In the genomic region with DNA sequence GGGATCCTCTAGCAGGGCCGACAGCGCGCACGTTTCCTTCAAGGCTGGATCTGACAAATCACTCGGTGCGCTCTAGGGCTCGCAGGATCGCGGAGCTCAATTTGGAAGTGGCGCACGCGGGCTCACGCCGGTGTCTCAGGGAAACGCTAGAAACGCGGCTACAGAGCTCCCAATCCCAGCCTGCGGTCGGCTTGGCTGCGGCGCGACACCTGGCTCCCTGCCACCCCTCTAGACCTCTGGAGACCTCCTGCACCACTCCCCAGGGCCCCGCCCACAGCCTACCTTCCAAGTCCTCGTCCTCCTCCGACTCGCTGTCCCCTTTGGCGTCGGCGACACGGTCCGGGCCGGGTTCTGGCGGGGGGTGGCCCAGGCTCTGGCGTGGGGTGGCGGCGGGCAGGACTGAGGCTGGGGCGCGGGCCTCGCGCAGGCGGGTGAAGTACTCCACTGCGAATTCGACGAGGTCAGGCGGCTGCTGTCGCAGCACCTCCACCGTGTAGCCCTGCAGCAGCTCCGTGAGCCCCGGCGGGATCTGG, we compare ENCODE assay signal across 1 cellular context.
A peak's percentile ranks its signal among the peaks of the same experiment; 100 is the strongest.
TF ChIP-seq lines count a peak whose summit lies in the region.

No MANE protein-coding gene starts in this region.

TF ChIP-seq in HepG2, 621 proteins besides CTCF, POLR2A, EP300 and RAD21 (continued from another document and continues in another):
- TF ChIP-seq, protein P1, sequence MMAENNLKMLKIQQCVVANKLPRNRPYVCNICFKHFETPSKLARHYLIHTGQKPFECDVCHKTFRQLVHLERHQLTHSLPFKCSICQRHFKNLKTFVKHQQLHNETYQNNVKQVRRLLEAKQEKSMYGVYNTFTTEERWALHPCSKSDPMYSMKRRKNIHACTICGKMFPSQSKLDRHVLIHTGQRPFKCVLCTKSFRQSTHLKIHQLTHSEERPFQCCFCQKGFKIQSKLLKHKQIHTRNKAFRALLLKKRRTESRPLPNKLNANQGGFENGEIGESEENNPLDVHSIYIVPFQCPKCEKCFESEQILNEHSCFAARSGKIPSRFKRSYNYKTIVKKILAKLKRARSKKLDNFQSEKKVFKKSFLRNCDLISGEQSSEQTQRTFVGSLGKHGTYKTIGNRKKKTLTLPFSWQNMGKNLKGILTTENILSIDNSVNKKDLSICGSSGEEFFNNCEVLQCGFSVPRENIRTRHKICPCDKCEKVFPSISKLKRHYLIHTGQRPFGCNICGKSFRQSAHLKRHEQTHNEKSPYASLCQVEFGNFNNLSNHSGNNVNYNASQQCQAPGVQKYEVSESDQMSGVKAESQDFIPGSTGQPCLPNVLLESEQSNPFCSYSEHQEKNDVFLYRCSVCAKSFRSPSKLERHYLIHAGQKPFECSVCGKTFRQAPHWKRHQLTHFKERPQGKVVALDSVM (CRISPR knock-in tag; IDR thresholded peaks at IDR 0.05), result 0 out of 2 replicates have a peak, but pooled peaks have one; percentile 56
- TF ChIP-seq RCOR2 (CRISPR knock-in tag; IDR thresholded peaks at IDR 0.05), result no peak
- no peak for TF ChIP-seq NR2F1 (CRISPR knock-in tag; IDR thresholded peaks at IDR 0.05)
- TF ChIP-seq, protein P2, sequence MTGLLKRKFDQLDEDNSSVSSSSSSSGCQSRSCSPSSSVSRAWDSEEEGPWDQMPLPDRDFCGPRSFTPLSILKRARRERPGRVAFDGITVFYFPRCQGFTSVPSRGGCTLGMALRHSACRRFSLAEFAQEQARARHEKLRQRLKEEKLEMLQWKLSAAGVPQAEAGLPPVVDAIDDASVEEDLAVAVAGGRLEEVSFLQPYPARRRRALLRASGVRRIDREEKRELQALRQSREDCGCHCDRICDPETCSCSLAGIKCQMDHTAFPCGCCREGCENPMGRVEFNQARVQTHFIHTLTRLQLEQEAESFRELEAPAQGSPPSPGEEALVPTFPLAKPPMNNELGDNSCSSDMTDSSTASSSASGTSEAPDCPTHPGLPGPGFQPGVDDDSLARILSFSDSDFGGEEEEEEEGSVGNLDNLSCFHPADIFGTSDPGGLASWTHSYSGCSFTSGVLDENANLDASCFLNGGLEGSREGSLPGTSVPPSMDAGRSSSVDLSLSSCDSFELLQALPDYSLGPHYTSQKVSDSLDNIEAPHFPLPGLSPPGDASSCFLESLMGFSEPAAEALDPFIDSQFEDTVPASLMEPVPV (CRISPR knock-in tag; IDR thresholded peaks at IDR 0.05), result peak; percentile 67; the same call in 1 of the 2 replicates
- TF ChIP-seq ZNF124 (CRISPR knock-in tag; IDR thresholded peaks at IDR 0.05), result no peak
- peak; percentile 74; the same call in 1 of the 2 replicates for TF ChIP-seq ZSCAN20 (CRISPR knock-in tag; IDR thresholded peaks at IDR 0.05; ENCODE audit: borderline replicate concordance)
- TF ChIP-seq ZNF747 (CRISPR knock-in tag; IDR thresholded peaks at IDR 0.05; ENCODE audit: borderline replicate concordance), result no peak
- peak; percentile 17; the same call in 1 of the 2 replicates for TF ChIP-seq ZNF333 (CRISPR knock-in tag; IDR thresholded peaks at IDR 0.05; ENCODE audit: borderline replicate concordance)
- TF ChIP-seq MBD4 (IDR thresholded peaks at IDR 0.05; ENCODE audit: borderline replicate concordance, low read length), result no peak
- no peak for TF ChIP-seq ZFAT (CRISPR knock-in tag; conservative IDR thresholded peaks at IDR 0.05)
- TF ChIP-seq SRSF9 (IDR thresholded peaks at IDR 0.05; ENCODE audit: borderline replicate concordance, insufficient read depth, low read depth, low read length, poor library complexity, severe bottlenecking), result no peak
- no peak for TF ChIP-seq LCORL (IDR thresholded peaks at IDR 0.05)
- peak; percentile 55 for TF ChIP-seq LCORL (CRISPR knock-in tag; IDR thresholded peaks at IDR 0.05)
- no peak for TF ChIP-seq TCF7 (IDR thresholded peaks at IDR 0.05; ENCODE audit: low read depth)
- TF ChIP-seq, protein P3, sequence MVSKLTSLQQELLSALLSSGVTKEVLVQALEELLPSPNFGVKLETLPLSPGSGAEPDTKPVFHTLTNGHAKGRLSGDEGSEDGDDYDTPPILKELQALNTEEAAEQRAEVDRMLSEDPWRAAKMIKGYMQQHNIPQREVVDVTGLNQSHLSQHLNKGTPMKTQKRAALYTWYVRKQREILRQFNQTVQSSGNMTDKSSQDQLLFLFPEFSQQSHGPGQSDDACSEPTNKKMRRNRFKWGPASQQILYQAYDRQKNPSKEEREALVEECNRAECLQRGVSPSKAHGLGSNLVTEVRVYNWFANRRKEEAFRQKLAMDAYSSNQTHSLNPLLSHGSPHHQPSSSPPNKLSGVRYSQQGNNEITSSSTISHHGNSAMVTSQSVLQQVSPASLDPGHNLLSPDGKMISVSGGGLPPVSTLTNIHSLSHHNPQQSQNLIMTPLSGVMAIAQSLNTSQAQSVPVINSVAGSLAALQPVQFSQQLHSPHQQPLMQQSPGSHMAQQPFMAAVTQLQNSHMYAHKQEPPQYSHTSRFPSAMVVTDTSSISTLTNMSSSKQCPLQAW (CRISPR knock-in tag; IDR thresholded peaks at IDR 0.05), result peak; percentile 46; the same call in 1 of the 2 replicates
- TF ChIP-seq, protein P4, sequence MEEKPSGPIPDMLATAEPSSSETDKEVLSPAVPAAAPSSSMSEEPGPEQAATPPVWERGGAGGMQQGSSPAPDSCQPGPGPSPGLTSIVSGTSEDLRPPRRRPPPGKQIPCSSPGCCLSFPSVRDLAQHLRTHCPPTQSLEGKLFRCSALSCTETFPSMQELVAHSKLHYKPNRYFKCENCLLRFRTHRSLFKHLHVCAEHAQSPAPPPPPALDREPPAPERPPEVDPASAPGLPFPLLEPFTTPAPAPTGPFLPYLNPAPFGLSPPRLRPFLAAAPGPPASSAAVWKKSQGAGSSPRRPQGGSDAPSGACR (CRISPR knock-in tag; IDR thresholded peaks at IDR 0.05), result 0 out of 2 replicates have a peak, but pooled peaks have one; percentile 48
- 0 out of 2 replicates have a peak, but pooled peaks have one; percentile 27 for TF ChIP-seq ZNF891 (CRISPR knock-in tag; IDR thresholded peaks at IDR 0.05)
- TF ChIP-seq, protein P5, sequence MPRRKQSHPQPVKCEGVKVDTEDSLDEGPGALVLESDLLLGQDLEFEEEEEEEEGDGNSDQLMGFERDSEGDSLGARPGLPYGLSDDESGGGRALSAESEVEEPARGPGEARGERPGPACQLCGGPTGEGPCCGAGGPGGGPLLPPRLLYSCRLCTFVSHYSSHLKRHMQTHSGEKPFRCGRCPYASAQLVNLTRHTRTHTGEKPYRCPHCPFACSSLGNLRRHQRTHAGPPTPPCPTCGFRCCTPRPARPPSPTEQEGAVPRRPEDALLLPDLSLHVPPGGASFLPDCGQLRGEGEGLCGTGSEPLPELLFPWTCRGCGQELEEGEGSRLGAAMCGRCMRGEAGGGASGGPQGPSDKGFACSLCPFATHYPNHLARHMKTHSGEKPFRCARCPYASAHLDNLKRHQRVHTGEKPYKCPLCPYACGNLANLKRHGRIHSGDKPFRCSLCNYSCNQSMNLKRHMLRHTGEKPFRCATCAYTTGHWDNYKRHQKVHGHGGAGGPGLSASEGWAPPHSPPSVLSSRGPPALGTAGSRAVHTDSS (CRISPR knock-in tag; conservative IDR thresholded peaks at IDR 0.05), result no peak
- no peak for TF ChIP-seq ZNF530 (CRISPR knock-in tag; IDR thresholded peaks at IDR 0.05; ENCODE audit: low read depth)
- 0 out of 2 replicates have a peak, but pooled peaks have one; percentile 18 for TF ChIP-seq ZSCAN30 (CRISPR knock-in tag; IDR thresholded peaks at IDR 0.05)
- no peak for TF ChIP-seq STAG1 (CRISPR knock-in tag; IDR thresholded peaks at IDR 0.05)
- no peak for TF ChIP-seq SUZ12 (IDR thresholded peaks at IDR 0.05; ENCODE audit: low read depth, low read length)
- TF ChIP-seq RFX5 (IDR thresholded peaks at IDR 0.05; ENCODE audit: low read depth, low read length), result no peak
- TF ChIP-seq HMG20A (CRISPR knock-in tag; IDR thresholded peaks at IDR 0.05; ENCODE audit: borderline replicate concordance), result no peak
- 0 out of 2 replicates have a peak, but pooled peaks have one; percentile 36 for TF ChIP-seq ZNF552 (CRISPR knock-in tag; IDR thresholded peaks at IDR 0.05; ENCODE audit: borderline replicate concordance)
- 0 out of 2 replicates have a peak, but pooled peaks have one; percentile 61 for TF ChIP-seq ISX (CRISPR knock-in tag; conservative IDR thresholded peaks at IDR 0.05)
- TF ChIP-seq SP4 (CRISPR knock-in tag; IDR thresholded peaks at IDR 0.05), result no peak
- peak; percentile 64; the same call in 1 of the 2 replicates for TF ChIP-seq ZBTB42 (CRISPR knock-in tag; IDR thresholded peaks at IDR 0.05)
- no peak for TF ChIP-seq HMGA1 (CRISPR knock-in tag; conservative IDR thresholded peaks at IDR 0.05)
- peak; percentile 53; the same call in 1 of the 2 replicates for TF ChIP-seq TMF1 (CRISPR knock-in tag; IDR thresholded peaks at IDR 0.05; ENCODE audit: low read depth)
- no peak for TF ChIP-seq CBX1 (IDR thresholded peaks at IDR 0.05; ENCODE audit: low read depth)
- TF ChIP-seq, protein P6, sequence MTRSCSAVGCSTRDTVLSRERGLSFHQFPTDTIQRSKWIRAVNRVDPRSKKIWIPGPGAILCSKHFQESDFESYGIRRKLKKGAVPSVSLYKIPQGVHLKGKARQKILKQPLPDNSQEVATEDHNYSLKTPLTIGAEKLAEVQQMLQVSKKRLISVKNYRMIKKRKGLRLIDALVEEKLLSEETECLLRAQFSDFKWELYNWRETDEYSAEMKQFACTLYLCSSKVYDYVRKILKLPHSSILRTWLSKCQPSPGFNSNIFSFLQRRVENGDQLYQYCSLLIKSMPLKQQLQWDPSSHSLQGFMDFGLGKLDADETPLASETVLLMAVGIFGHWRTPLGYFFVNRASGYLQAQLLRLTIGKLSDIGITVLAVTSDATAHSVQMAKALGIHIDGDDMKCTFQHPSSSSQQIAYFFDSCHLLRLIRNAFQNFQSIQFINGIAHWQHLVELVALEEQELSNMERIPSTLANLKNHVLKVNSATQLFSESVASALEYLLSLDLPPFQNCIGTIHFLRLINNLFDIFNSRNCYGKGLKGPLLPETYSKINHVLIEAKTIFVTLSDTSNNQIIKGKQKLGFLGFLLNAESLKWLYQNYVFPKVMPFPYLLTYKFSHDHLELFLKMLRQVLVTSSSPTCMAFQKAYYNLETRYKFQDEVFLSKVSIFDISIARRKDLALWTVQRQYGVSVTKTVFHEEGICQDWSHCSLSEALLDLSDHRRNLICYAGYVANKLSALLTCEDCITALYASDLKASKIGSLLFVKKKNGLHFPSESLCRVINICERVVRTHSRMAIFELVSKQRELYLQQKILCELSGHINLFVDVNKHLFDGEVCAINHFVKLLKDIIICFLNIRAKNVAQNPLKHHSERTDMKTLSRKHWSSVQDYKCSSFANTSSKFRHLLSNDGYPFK (CRISPR knock-in tag; IDR thresholded peaks at IDR 0.05; ENCODE audit: borderline replicate concordance), result no peak
- TF ChIP-seq ZBTB20 (CRISPR knock-in tag; IDR thresholded peaks at IDR 0.05; ENCODE audit: borderline replicate concordance, low read depth), result no peak
- TF ChIP-seq KDM1A (CRISPR knock-in tag; IDR thresholded peaks at IDR 0.05), result no peak
- TF ChIP-seq ZNF234 (CRISPR knock-in tag; conservative IDR thresholded peaks at IDR 0.05), result no peak
- no peak for TF ChIP-seq ZSCAN21 (CRISPR knock-in tag; IDR thresholded peaks at IDR 0.05; ENCODE audit: borderline replicate concordance)
- no peak for TF ChIP-seq ZNF138 (CRISPR knock-in tag; IDR thresholded peaks at IDR 0.05; ENCODE audit: low read depth)
- TF ChIP-seq RBM39 (IDR thresholded peaks at IDR 0.05; ENCODE audit: low read depth, low read length, poor library complexity, severe bottlenecking), result peak; percentile 64
- TF ChIP-seq ZNF17 (CRISPR knock-in tag; IDR thresholded peaks at IDR 0.05), result no peak
- peak; percentile 43; the same call in 1 of the 2 replicates for TF ChIP-seq ZMYM3 (CRISPR knock-in tag; IDR thresholded peaks at IDR 0.05)
- no peak for TF ChIP-seq ZNF879 (CRISPR knock-in tag; IDR thresholded peaks at IDR 0.05)
- no peak for TF ChIP-seq CC2D1A (CRISPR knock-in tag; IDR thresholded peaks at IDR 0.05)
- TF ChIP-seq CENPT (CRISPR knock-in tag; IDR thresholded peaks at IDR 0.05; ENCODE audit: low read depth), result no peak; the same call in 1 of the 2 replicates
- TF ChIP-seq ZNF468 (CRISPR knock-in tag; IDR thresholded peaks at IDR 0.05), result no peak
- TF ChIP-seq ZNF160 (CRISPR knock-in tag; IDR thresholded peaks at IDR 0.05), result 0 out of 2 replicates have a peak, but pooled peaks have one; percentile 22
- TF ChIP-seq, protein P7, sequence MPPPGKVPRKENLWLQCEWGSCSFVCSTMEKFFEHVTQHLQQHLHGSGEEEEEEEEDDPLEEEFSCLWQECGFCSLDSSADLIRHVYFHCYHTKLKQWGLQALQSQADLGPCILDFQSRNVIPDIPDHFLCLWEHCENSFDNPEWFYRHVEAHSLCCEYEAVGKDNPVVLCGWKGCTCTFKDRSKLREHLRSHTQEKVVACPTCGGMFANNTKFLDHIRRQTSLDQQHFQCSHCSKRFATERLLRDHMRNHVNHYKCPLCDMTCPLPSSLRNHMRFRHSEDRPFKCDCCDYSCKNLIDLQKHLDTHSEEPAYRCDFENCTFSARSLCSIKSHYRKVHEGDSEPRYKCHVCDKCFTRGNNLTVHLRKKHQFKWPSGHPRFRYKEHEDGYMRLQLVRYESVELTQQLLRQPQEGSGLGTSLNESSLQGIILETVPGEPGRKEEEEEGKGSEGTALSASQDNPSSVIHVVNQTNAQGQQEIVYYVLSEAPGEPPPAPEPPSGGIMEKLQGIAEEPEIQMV (CRISPR knock-in tag; IDR thresholded peaks at IDR 0.05; ENCODE audit: low read depth), result 0 out of 2 replicates have a peak, but pooled peaks have one; percentile 85
- TF ChIP-seq ZNF788 (CRISPR knock-in tag; IDR thresholded peaks at IDR 0.05; ENCODE audit: borderline replicate concordance), result peak; percentile 33; the same call in 1 of the 2 replicates
- TF ChIP-seq KMT2A (CRISPR knock-in tag; IDR thresholded peaks at IDR 0.05), result peak; percentile 23; the same call in 1 of the 2 replicates
- no peak for TF ChIP-seq ZNF598 (CRISPR knock-in tag; IDR thresholded peaks at IDR 0.05; ENCODE audit: borderline replicate concordance)
- no peak for TF ChIP-seq ZBTB21 (CRISPR knock-in tag; IDR thresholded peaks at IDR 0.05)
- TF ChIP-seq, protein P8, sequence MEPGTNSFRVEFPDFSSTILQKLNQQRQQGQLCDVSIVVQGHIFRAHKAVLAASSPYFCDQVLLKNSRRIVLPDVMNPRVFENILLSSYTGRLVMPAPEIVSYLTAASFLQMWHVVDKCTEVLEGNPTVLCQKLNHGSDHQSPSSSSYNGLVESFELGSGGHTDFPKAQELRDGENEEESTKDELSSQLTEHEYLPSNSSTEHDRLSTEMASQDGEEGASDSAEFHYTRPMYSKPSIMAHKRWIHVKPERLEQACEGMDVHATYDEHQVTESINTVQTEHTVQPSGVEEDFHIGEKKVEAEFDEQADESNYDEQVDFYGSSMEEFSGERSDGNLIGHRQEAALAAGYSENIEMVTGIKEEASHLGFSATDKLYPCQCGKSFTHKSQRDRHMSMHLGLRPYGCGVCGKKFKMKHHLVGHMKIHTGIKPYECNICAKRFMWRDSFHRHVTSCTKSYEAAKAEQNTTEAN (CRISPR knock-in tag; conservative IDR thresholded peaks at IDR 0.05), result 0 out of 2 replicates have a peak, but pooled peaks have one; percentile 30
- TF ChIP-seq TCF12 (IDR thresholded peaks at IDR 0.05), result no peak
- TF ChIP-seq TCF12 (CRISPR knock-in tag; IDR thresholded peaks at IDR 0.05), result peak; percentile 58; the same call in 1 of the 2 replicates
- 0 out of 2 replicates have a peak, but pooled peaks have one; percentile 77 for TF ChIP-seq ZZZ3 (CRISPR knock-in tag; IDR thresholded peaks at IDR 0.05; ENCODE audit: borderline replicate concordance)
- 0 out of 2 replicates have a peak, but pooled peaks have one; percentile 2 for TF ChIP-seq PPARG (CRISPR knock-in tag; conservative IDR thresholded peaks at IDR 0.05)
- no peak for TF ChIP-seq RBFOX2 (IDR thresholded peaks at IDR 0.05; ENCODE audit: low read depth, low read length)
- no peak for TF ChIP-seq ZFYVE20 (CRISPR knock-in tag; IDR thresholded peaks at IDR 0.05; ENCODE audit: borderline replicate concordance, low read depth)
- TF ChIP-seq GFI1 (CRISPR knock-in tag; IDR thresholded peaks at IDR 0.05; ENCODE audit: borderline replicate concordance), result 0 out of 2 replicates have a peak, but pooled peaks have one; percentile 27
- TF ChIP-seq ZNF772 (CRISPR knock-in tag; IDR thresholded peaks at IDR 0.05), result no peak
